Comparison of ENCODE assay signal across 24 cellular contexts in the genomic region with DNA sequence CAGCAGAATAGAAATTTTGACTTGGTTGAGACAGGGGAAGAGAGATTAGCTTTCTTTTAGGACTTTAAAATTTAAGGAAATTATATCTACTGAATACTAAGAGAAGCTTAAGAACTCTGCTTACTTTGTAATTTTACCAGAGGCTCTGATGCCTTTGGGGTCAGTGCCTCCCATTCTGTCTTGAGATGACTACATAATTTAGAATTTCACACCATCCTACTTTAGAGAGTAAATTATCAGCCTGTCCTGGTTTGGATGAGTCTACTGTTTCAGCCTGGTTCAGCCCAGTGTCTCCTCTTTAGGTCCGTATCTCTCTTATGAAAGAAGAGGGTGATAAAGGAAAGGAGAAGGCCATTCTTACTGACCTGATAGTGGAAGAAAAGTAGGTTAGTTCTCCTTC. TPM values are rescaled to one million over a fixed set of nuclear protein-coding genes. Genes with fewer than 3 reads are reported as not detected.
DNase-seq lines count a peak whose midpoint lies in the region; ATAC-seq and TF ChIP-seq lines count a peak whose summit lies in the region.
"Had no signal": no experiment of that assay in that cellular context is flagged by ENCODE, and none has a peak within 500 bp of the region (broad histone marks: within the 10 kb centered on the region; RNA-seq: fewer than 3 reads in every experiment).

No MANE protein-coding gene starts in this region.

- H3K36me3 ChIP-seq in KOPT-K1 (ENCODE audit: insufficient read depth, low read length) (peaks cover 98% of the 10 kb centered on the region), thymus (ENCODE audit: control insufficient read depth, insufficient read depth) (peaks cover 20% of the 10 kb centered on the region), testis (ENCODE audit: low read depth, missing control alignments) (no peaks in the 10 kb centered on the region)

- no peaks in the 10 kb centered on the region for H3K27me3 Mint-ChIP-seq in activated naive CD4-positive, alpha-beta T cell treated with anti-CD3 and anti-CD28 coated beads, Interleukin-2, amount 10 ng/mL, durations not matched to agents 7 days and 5 days
- H3K27me3 Mint-ChIP-seq in activated naive CD8-positive, alpha-beta T cell treated with anti-CD3 and anti-CD28 coated beads, Interleukin-2, amount 10 ng/mL, durations not matched to agents 7 days and 5 days, result no peaks in the 10 kb centered on the region
- H3K27me3 Mint-ChIP-seq: activated T-helper 17 cell treated with anti-CD3 and anti-CD28 coated beads, Interleukin-2, amount 50 U/mL, for 72 hours; memory B cell had no signal

- peaks cover 6% of the 10 kb centered on the region for H3K4me1 ChIP-seq in thymus (ENCODE audit: control insufficient read depth, insufficient read depth, low read length)
- H3K4me1 ChIP-seq in testis, result no peaks in the 10 kb centered on the region
- H3K4me1 ChIP-seq: BLaER1, tibial artery had no signal

- peaks cover 52% of the 10 kb centered on the region for H3K36me3 Mint-ChIP-seq in activated naive CD4-positive, alpha-beta T cell treated with anti-CD3 and anti-CD28 coated beads, Interleukin-2, amount 10 ng/mL, durations not matched to agents 7 days and 5 days
- H3K36me3 Mint-ChIP-seq in activated naive CD8-positive, alpha-beta T cell treated with anti-CD3 and anti-CD28 coated beads, Interleukin-2, amount 10 ng/mL, durations not matched to agents 7 days and 5 days, result peaks cover 59% of the 10 kb centered on the region

- H3K9me3 ChIP-seq in KOPT-K1 (ENCODE audit: insufficient read depth, low read length, poor library complexity, severe bottlenecking) (no peaks in the 10 kb centered on the region), thymus (ENCODE audit: control insufficient read depth) (no peaks in the 10 kb centered on the region), testis (no peaks in the 10 kb centered on the region)
- H3K9me3 ChIP-seq: left lung, spleen, stomach, tibial artery had no signal

- DNase-seq in activated naive CD4-positive, alpha-beta T cell treated with anti-CD3 and anti-CD28 coated beads, Interleukin-2, amount 10 ng/mL, durations not matched to agents 7 days and 5 days, result no peak
- DNase-seq in activated naive CD4-positive, alpha-beta T cell (lab: John Stamatoyannopoulos, UW), result no peak
- DNase-seq in activated naive CD8-positive, alpha-beta T cell treated with anti-CD3 and anti-CD28 coated beads, Interleukin-2, amount 10 ng/mL, durations not matched to agents 7 days and 5 days, result no peak
- no peak for DNase-seq in testis
- DNase-seq: Calu3, DMS79, endodermal cell, glutamatergic neuron, HCEC 1CT, left lung, NCI-H146, NCI-H226, NCI-H69, right cardiac atrium, Right ventricle myocardium superior, spleen, stomach, tibial artery had no signal

- intact Hi-C loops in testis (cut with DNase I; ENCODE audit: low total_unique reads), result no loop called here

- no peak for ATAC-seq in activated naive CD8-positive, alpha-beta T cell treated with anti-CD3 and anti-CD28 coated beads, Interleukin-2, amount 10 ng/mL, durations not matched to agents 7 days and 5 days (ENCODE audit: low read depth)
- ATAC-seq in HG02763 (IDR thresholded peaks at IDR 0.05; ENCODE audit: unreplicated experiment), result no peak
- ATAC-seq: left lung, right cardiac atrium had no signal

- TF ChIP-seq CTCF in testis (IDR thresholded peaks at IDR 0.05), result no peak

- POLR2A ChIA-PET in activated naive CD8-positive, alpha-beta T cell treated with anti-CD3 and anti-CD28 coated beads, Interleukin-2, amount 10 ng/mL, durations not matched to agents 7 days and 5 days (lab: Charles Lee), result interaction anchor here (1.0 to 4.0 kb wide), 5 partner anchors 10 to 78 kb away, joined by 3 to 44 read pairs (median 4); partner anchors contain the start of genes NUCB2 and PIK3C2A

- H3K27me3 ChIP-seq in thymus (ENCODE audit: control insufficient read depth, insufficient read depth) (no peaks in the 10 kb centered on the region), testis (no peaks in the 10 kb centered on the region)
- H3K27me3 ChIP-seq: BLaER1, left lung, spleen, stomach, tibial artery had no signal

- H3K9me3 Mint-ChIP-seq in activated naive CD4-positive, alpha-beta T cell treated with anti-CD3 and anti-CD28 coated beads, Interleukin-2, amount 10 ng/mL, durations not matched to agents 7 days and 5 days, result no peaks in the 10 kb centered on the region
- peaks cover 2% of the 10 kb centered on the region for H3K9me3 Mint-ChIP-seq in activated naive CD8-positive, alpha-beta T cell treated with anti-CD3 and anti-CD28 coated beads, Interleukin-2, amount 10 ng/mL, durations not matched to agents 7 days and 5 days
- H3K9me3 Mint-ChIP-seq: activated T-helper 17 cell treated with anti-CD3 and anti-CD28 coated beads, Interleukin-2, amount 50 U/mL, for 72 hours; endodermal cell; memory B cell had no signal

- peak overlapping the region; percentile 27 for H3K27ac ChIP-seq in KOPT-K1 (ENCODE audit: low read depth, low read length, poor library complexity, severe bottlenecking)
- peak overlapping the region; percentile 60 for H3K27ac ChIP-seq in thymus (ENCODE audit: low read depth)
- no peak overlapping the region for H3K27ac ChIP-seq in testis
- H3K27ac ChIP-seq: BLaER1, left lung, stomach, tibial artery had no signal

- H3K4me3 Mint-ChIP-seq in activated naive CD4-positive, alpha-beta T cell treated with anti-CD3 and anti-CD28 coated beads, Interleukin-2, amount 10 ng/mL, durations not matched to agents 7 days and 5 days, result no peak overlapping the region
- peak overlapping the region; percentile 22 for H3K4me3 Mint-ChIP-seq in activated naive CD8-positive, alpha-beta T cell treated with anti-CD3 and anti-CD28 coated beads, Interleukin-2, amount 10 ng/mL, durations not matched to agents 7 days and 5 days
- H3K4me3 Mint-ChIP-seq: endodermal cell, memory B cell had no signal

- CTCF ChIA-PET in activated naive CD4-positive, alpha-beta T cell treated with anti-CD3 and anti-CD28 coated beads, Interleukin-2, amount 10 ng/mL, durations not matched to agents 7 days and 5 days (lab: Charles Lee), result interaction anchor here (1.2 to 1.4 kb wide), 3 partner anchors 10 to 57 kb away, joined by 3 to 7 read pairs (median 4); no protein-coding TSS in a partner anchor

- H3K27ac Mint-ChIP-seq in activated naive CD4-positive, alpha-beta T cell treated with anti-CD3 and anti-CD28 coated beads, Interleukin-2, amount 10 ng/mL, durations not matched to agents 7 days and 5 days, result peak overlapping the region; percentile 15
- peak overlapping the region; percentile 80 for H3K27ac Mint-ChIP-seq in activated naive CD8-positive, alpha-beta T cell treated with anti-CD3 and anti-CD28 coated beads, Interleukin-2, amount 10 ng/mL, durations not matched to agents 7 days and 5 days
- H3K27ac Mint-ChIP-seq: activated T-helper 17 cell treated with anti-CD3 and anti-CD28 coated beads, Interleukin-2, amount 50 U/mL, for 72 hours; endodermal cell; memory B cell had no signal

- peaks cover 56% of the 10 kb centered on the region for H3K4me1 Mint-ChIP-seq in activated naive CD4-positive, alpha-beta T cell treated with anti-CD3 and anti-CD28 coated beads, Interleukin-2, amount 10 ng/mL, durations not matched to agents 7 days and 5 days
- H3K4me1 Mint-ChIP-seq in activated naive CD8-positive, alpha-beta T cell treated with anti-CD3 and anti-CD28 coated beads, Interleukin-2, amount 10 ng/mL, durations not matched to agents 7 days and 5 days, result peaks cover 41% of the 10 kb centered on the region
- H3K4me1 Mint-ChIP-seq: endodermal cell, memory B cell had no signal

- TF ChIP-seq POLR2A in testis (IDR thresholded peaks at IDR 0.05), result no peak

- H3K4me3 ChIP-seq in thymus (ENCODE audit: low read length) (no peak overlapping the region), testis (no peak overlapping the region)
- H3K4me3 ChIP-seq: BLaER1, left lung, spleen, stomach, tibial artery had no signal

- WGBS in thymus, result 93% methylated on average over 1 of the region's 1 CpG
- 63 to 65% methylated on average over 1 of the region's 1 CpG for WGBS in testis, 2 donors

RNA-seq across cellular contexts. Expression of gene NUCB2, which starts 9.8 kb away (rescaled TPM):
- total RNA-seq in activated naive CD8-positive, alpha-beta T cell treated with anti-CD3 and anti-CD28 coated beads, Interleukin-2, amount 10 ng/mL, durations not matched to agents 7 days and 5 days, result 100 to 1,000 TPM; 168 to 170 TPM
- polyA plus RNA-seq in thymus (198 TPM), testis (ENCODE audit: insufficient read depth, low read depth, low replicate concordance) (86.1 TPM)
- total RNA-seq in testis, result 100 to 1,000 TPM; 138 to 186 TPM

Comparison
In these comparisons a context has a peak if more than half of its experiments do, and no peak if none do; other contexts are left out.
1. H3K27ac ChIP-seq: peak in KOPT-K1 (single experiment) and thymus (single experiment); none in testis (0 of 2).